ENCODE assay signal across 13 cellular contexts in the genomic region with DNA sequence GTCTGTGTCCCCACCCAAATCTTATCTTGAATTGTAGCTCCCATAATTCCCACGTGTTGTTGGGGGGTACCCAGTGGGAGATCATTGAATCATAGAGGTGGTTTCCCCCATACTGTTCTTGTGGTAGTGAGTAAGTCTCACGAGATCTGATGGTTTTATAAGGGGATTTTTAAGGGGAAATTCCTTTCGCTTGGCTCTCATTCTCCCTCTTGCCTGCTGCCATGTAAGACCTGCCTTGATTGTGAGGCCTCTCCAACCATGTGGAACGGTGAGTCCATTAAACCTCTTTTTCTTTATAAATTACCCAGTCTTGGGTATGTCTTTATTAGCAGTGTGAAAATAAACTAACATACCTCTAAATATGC. TPM values are rescaled to one million over a fixed set of nuclear protein-coding genes. Genes with fewer than 3 reads are reported as not detected.
DNase-seq lines count a peak whose midpoint lies in the region; ATAC-seq, FAIRE-seq and TF ChIP-seq lines count a peak whose summit lies in the region.
"Not testable (repeated sequence)": the region's sequence is repeated elsewhere in the genome, so short reads cannot be mapped to it uniquely, and the experiment has no call there.
"Had no signal": no experiment of that assay in that cellular context is flagged by ENCODE, and none has a peak within 500 bp of the region (broad histone marks: within the 10 kb centered on the region; RNA-seq: fewer than 3 reads in every experiment).

No MANE protein-coding gene starts in this region.

- H3K27ac ChIP-seq in mammary epithelial cell (ENCODE audit: insufficient read depth, low read depth, low read length) = not testable (repeated sequence)
- peak overlapping the region; percentile 97 for H3K27ac ChIP-seq in HepG2 (ENCODE audit: extremely low read length, insufficient read depth, low read length)

- not testable (repeated sequence) for H3K27me3 Mint-ChIP-seq in activated CD4-positive, alpha-beta T cell treated with anti-CD3 and anti-CD28 coated beads for 36 hours; memory B cell
- H3K27me3 Mint-ChIP-seq in activated T-cell treated with anti-CD3 and anti-CD28 coated beads, Interleukin-2, amount 50 U/mL, for 72 hours (ENCODE audit: low read depth) = peaks cover 17% of the 10 kb centered on the region

- H3K9ac ChIP-seq in mammary epithelial cell (ENCODE audit: insufficient read depth, low read length) = not testable (repeated sequence)
- 0 out of 2 replicates have a peak overlapping the region, but pooled peaks have one; percentile 2 for H3K9ac ChIP-seq in HepG2 (ENCODE audit: insufficient read depth, low read depth, low read length)

- H3K4me1 Mint-ChIP-seq in activated CD4-positive, alpha-beta T cell treated with anti-CD3 and anti-CD28 coated beads for 36 hours; activated T-cell treated with anti-CD3 and anti-CD28 coated beads, Interleukin-2, amount 50 U/mL, for 72 hours (ENCODE audit: low read depth); memory B cell: not testable (repeated sequence)

- DNase-seq in activated CD4-positive, alpha-beta T cell treated with anti-CD3 and anti-CD28 coated beads for 36 hours; activated T-cell treated with anti-CD3 and anti-CD28 coated beads, Interleukin-2, amount 50 U/mL, for 72 hours; HepG2 (ENCODE audit: low spot score); memory B cell (ENCODE audit: low spot score in 2 of 2): not testable (repeated sequence)
- DNase-seq in mammary epithelial cell = peak; percentile 8

- peak overlapping the region; percentile 6 for H3K27ac Mint-ChIP-seq in activated CD4-positive, alpha-beta T cell treated with anti-CD3 and anti-CD28 coated beads for 36 hours
- peak overlapping the region; percentile 51 for H3K27ac Mint-ChIP-seq in activated T-cell treated with anti-CD3 and anti-CD28 coated beads, Interleukin-2, amount 50 U/mL, for 72 hours
- H3K27ac Mint-ChIP-seq in memory B cell = not testable (repeated sequence)

- H4K20me1 ChIP-seq in mammary epithelial cell (ENCODE audit: insufficient read depth, low read length); HepG2 (ENCODE audit: insufficient read depth, low read length): not testable (repeated sequence)

- TF ChIP-seq POLR2A in HepG2 (IDR thresholded peaks at IDR 0.05; ENCODE audit: insufficient read depth in 1 of 2, low read depth in 2 of 2, low read length in 2 of 2) = not testable (repeated sequence)

- H3K4me3 Mint-ChIP-seq in activated CD4-positive, alpha-beta T cell treated with anti-CD3 and anti-CD28 coated beads for 36 hours; activated T-cell treated with anti-CD3 and anti-CD28 coated beads, Interleukin-2, amount 50 U/mL, for 72 hours; memory B cell: not testable (repeated sequence)

- CTCF ChIA-PET in activated CD4-positive, alpha-beta T cell treated with anti-CD3 and anti-CD28 coated beads for 36 hours (lab: Charles Lee); mammary epithelial cell (lab: Charles Lee; ENCODE audit: low non-redundant PET); HepG2 (lab: Yijun Ruan, JAX; ENCODE audit: low intra/inter-chr PET ratio, low total read pairs): not testable (repeated sequence)

- not testable (repeated sequence) for TF ChIP-seq CTCF in mammary epithelial cell (conservative IDR thresholded peaks at IDR 0.05 in 1 of 2, IDR thresholded peaks at IDR 0.05 in 1 of 2; ENCODE audit: extremely low read depth in 1 of 2, insufficient read depth in 1 of 2, low read depth in 1 of 2, low read length in 2 of 2); HepG2 (CRISPR knock-in tag; IDR thresholded peaks at IDR 0.05)

- dilution Hi-C loops in mammary epithelial cell (cut with HindIII; ENCODE audit: low sequenced_read_pairs) = not testable (repeated sequence)

- not testable (repeated sequence) for H3K4me2 ChIP-seq in mammary epithelial cell (ENCODE audit: insufficient read depth, low read depth, low read length); HepG2 (ENCODE audit: low read depth, low read length)

- H2AFZ ChIP-seq in mammary epithelial cell (ENCODE audit: low read depth, low read length); HepG2 (ENCODE audit: low read length): not testable (repeated sequence)

- peaks cover 15% of the 10 kb centered on the region for H3K36me3 Mint-ChIP-seq in activated CD4-positive, alpha-beta T cell treated with anti-CD3 and anti-CD28 coated beads for 36 hours (ENCODE audit: low read depth)
- not testable (repeated sequence) for H3K36me3 Mint-ChIP-seq in activated T-cell treated with anti-CD3 and anti-CD28 coated beads, Interleukin-2, amount 50 U/mL, for 72 hours (ENCODE audit: insufficient read depth in 2 of 2); memory B cell

- POLR2A ChIA-PET in activated CD4-positive, alpha-beta T cell treated with anti-CD3 and anti-CD28 coated beads for 36 hours (lab: Charles Lee) = not testable (repeated sequence)
- POLR2A ChIA-PET in HepG2 (lab: Yijun Ruan, JAX) = interaction anchor here (0.7 kb wide), 1 partner anchor 19 kb away, joined by 3 read pairs; no protein-coding TSS in a partner anchor

- not testable (repeated sequence) for TF ChIP-seq RAD21 in HepG2 (CRISPR knock-in tag; IDR thresholded peaks at IDR 0.05)

- BruUV-seq in mammary epithelial cell (replicated peaks; lab: Mats Ljungman, UMichigan); HepG2 (replicated peaks; lab: Mats Ljungman, UMichigan): not testable (repeated sequence)

- H3K4me1 ChIP-seq in mammary epithelial cell (ENCODE audit: insufficient read depth, low read length) = not testable (repeated sequence)
- H3K4me1 ChIP-seq in HepG2 (ENCODE audit: insufficient read depth, low read length) = peaks cover 71% of the 10 kb centered on the region

- not testable (repeated sequence) for TF ChIP-seq EP300 in HepG2 (IDR thresholded peaks at IDR 0.05; ENCODE audit: low read depth in 2 of 2, low read length in 2 of 2); HepG2 (CRISPR knock-in tag; IDR thresholded peaks at IDR 0.05; ENCODE audit: borderline replicate concordance)

- H3K4me3 ChIP-seq in mammary epithelial cell (replicated peaks in 1 of 3; ENCODE audit: insufficient read depth in 1 of 3, low read depth in 2 of 3, low read length in 3 of 3); HepG2 (replicated peaks in 1 of 3; ENCODE audit: insufficient read depth in 1 of 3, low read depth in 2 of 3, low read length in 3 of 3): not testable (repeated sequence)

- 73% methylated on average over 4 of the region's 4 CpGs for WGBS in mammary epithelial cell (ENCODE audit: low coverage, missing lambda C conversion rate)
- 93% methylated on average over 4 of the region's 4 CpGs for WGBS in HepG2 (ENCODE audit: low lambda C conversion rate)

- intact Hi-C loops in activated CD4-positive, alpha-beta T cell treated with anti-CD3 and anti-CD28 coated beads for 36 hours (cut with DNase I, micrococcal nuclease); mammary epithelial cell (cut with micrococcal nuclease); HepG2 (cut with micrococcal nuclease; ENCODE audit: unreplicated experiment): not testable (repeated sequence)

- not testable (repeated sequence) for H3K9me3 Mint-ChIP-seq in activated CD4-positive, alpha-beta T cell treated with anti-CD3 and anti-CD28 coated beads for 36 hours (ENCODE audit: low read depth); memory B cell
- H3K9me3 Mint-ChIP-seq in activated T-cell treated with anti-CD3 and anti-CD28 coated beads, Interleukin-2, amount 50 U/mL, for 72 hours = peaks cover 8 to 10% of the 10 kb centered on the region in 2 donors

- in situ Hi-C loops in mammary epithelial cell (cut with MboI; ENCODE audit: low sequenced_read_pairs in 2 of 2); HepG2 (cut with HindIII; ENCODE audit: extremely low pct_ligation_motif_present, low pct_unique_long_range_greater_than_20kb): not testable (repeated sequence)

- not testable (repeated sequence) for H3K27me3 ChIP-seq in mammary epithelial cell (ENCODE audit: insufficient read depth, low read length); HepG2 (ENCODE audit: control insufficient read depth in 1 of 2, insufficient read depth in 2 of 2, low read length in 2 of 2)

- not testable (repeated sequence) for FAIRE-seq in HepG2 (lab: Jason Lieb, UNC)

- not testable (repeated sequence) for H3K36me3 ChIP-seq in mammary epithelial cell (ENCODE audit: insufficient read depth, low read length); HepG2 (replicated peaks in 1 of 2; ENCODE audit: control insufficient read depth in 1 of 2, insufficient read depth in 2 of 2, low read length in 2 of 2)

- ATAC-seq in activated CD4-positive, alpha-beta T cell treated with anti-CD3 and anti-CD28 coated beads for 36 hours = peak; percentile 63
- ATAC-seq in activated T-cell treated with anti-CD3 and anti-CD28 coated beads, Interleukin-2, amount 50 U/mL, for 72 hours (replicated peaks in 1 of 2); HepG2: not testable (repeated sequence)
- peak; percentile 37 for ATAC-seq in memory B cell (ENCODE audit: low read depth)

- H3K9me3 ChIP-seq in mammary epithelial cell (replicated peaks; ENCODE audit: insufficient read depth, low read length); HepG2 (ENCODE audit: low read length): not testable (repeated sequence)

- not testable (repeated sequence) for H3K79me2 ChIP-seq in mammary epithelial cell (ENCODE audit: insufficient read depth, low read length)
- H3K79me2 ChIP-seq in HepG2 (ENCODE audit: insufficient read depth, low read length) = peaks cover 13% of the 10 kb centered on the region

RNA-seq across cellular contexts. Expression of gene SERPINA10, which starts 3.1 kb away (rescaled TPM):
- not detected for total RNA-seq in activated CD4-positive, alpha-beta T cell treated with anti-CD3 and anti-CD28 coated beads for 36 hours
- total RNA-seq in activated T-cell treated with anti-CD3 and anti-CD28 coated beads, Interleukin-2, amount 50 U/mL, for 72 hours = not detected
- total RNA-seq in mammary epithelial cell (not detected), HepG2 (2016; rRNA removed; fragmentation: Illumina TruSeq; extraction: Trizol) (12.1 and 20.1 TPM in 2 replicates)
- polyA plus RNA-seq in mammary epithelial cell (not detected), HepG2 (2011; rRNA removed) (17.3 and 20.2 TPM in 2 replicates)
- not detected for polyA minus RNA-seq in mammary epithelial cell
- 2.9 and 3.2 TPM in 2 replicates for total RNA-seq in HepG2 (2016; cell fraction: cytosol; rRNA removed; fragmentation: Illumina TruSeq; extraction: Trizol; ENCODE audit: low read depth)
- 12.4 and 19.4 TPM in 2 replicates for total RNA-seq in HepG2 (2016; cell fraction: insoluble cytoplasmic fraction; rRNA removed; fragmentation: Illumina TruSeq; extraction: Trizol)
- 7.0 and 7.6 TPM in 2 replicates for total RNA-seq in HepG2 (2016; cell fraction: membrane; rRNA removed; fragmentation: Illumina TruSeq; extraction: Trizol)
- total RNA-seq in HepG2 (2016; cell fraction: nucleus; rRNA removed; fragmentation: Illumina TruSeq; extraction: Trizol) = 15.9 and 21.0 TPM in 2 replicates
- 11.5 and 15.3 TPM in 2 replicates for polyA plus RNA-seq in HepG2 (2011; cell fraction: cytosol; rRNA removed)
- 5.4 and 6.4 TPM in 2 replicates for polyA plus RNA-seq in HepG2 (2011; cell fraction: nucleus; rRNA removed)
- polyA plus RNA-seq in HepG2 (2012) = 14.6 and 20.7 TPM in 2 replicates
- polyA plus RNA-seq in HepG2 (2016; cell fraction: cytosol; fragmentation: Illumina TruSeq; extraction: Trizol; ENCODE audit: low read depth) = 1.4 and 1.5 TPM in 2 replicates
- polyA plus RNA-seq in HepG2 (2016; cell fraction: insoluble cytoplasmic fraction; fragmentation: Illumina TruSeq; extraction: Trizol; ENCODE audit: low read depth) = 9.7 and 11.2 TPM in 2 replicates
- 3.7 and 4.1 TPM in 2 replicates for polyA plus RNA-seq in HepG2 (2016; cell fraction: membrane; fragmentation: Illumina TruSeq; extraction: Trizol; ENCODE audit: low read depth)
- 22.0 and 24.2 TPM in 2 replicates for polyA plus RNA-seq in HepG2 (2016; cell fraction: nucleus; fragmentation: Illumina TruSeq; extraction: Trizol; ENCODE audit: insufficient read depth, low read depth)
- 26.7 TPM in 1 of 2 replicates, not detected in the other for polyA minus RNA-seq in HepG2 (2011; rRNA and poly(A)+ RNA removed; ENCODE audit: low replicate concordance)
- polyA minus RNA-seq in HepG2 (2011; cell fraction: cytosol; rRNA and poly(A)+ RNA removed) = 15.7 and 16.5 TPM in 2 replicates
- polyA minus RNA-seq in HepG2 (2011; cell fraction: nucleus; rRNA and poly(A)+ RNA removed) = 13.5 and 16.3 TPM in 2 replicates
- total RNA-seq: A172; A673; Calu3; CD4-positive, alpha-beta memory T cell; Daoy; G401; HFFc6 had no signal
- polyA plus RNA-seq: BJ; CD4-positive, alpha-beta memory T cell had no signal

RNA-seq across cellular contexts. Expression of gene SERPINA6, which starts 27.0 kb away (rescaled TPM):
- not detected for total RNA-seq in activated CD4-positive, alpha-beta T cell treated with anti-CD3 and anti-CD28 coated beads for 36 hours
- not detected for total RNA-seq in activated T-cell treated with anti-CD3 and anti-CD28 coated beads, Interleukin-2, amount 50 U/mL, for 72 hours
- total RNA-seq in mammary epithelial cell = not detected
- 0.05 TPM for polyA plus RNA-seq in mammary epithelial cell
- not detected for polyA minus RNA-seq in mammary epithelial cell
- total RNA-seq in HepG2 (2016; rRNA removed; fragmentation: Illumina TruSeq; extraction: Trizol) = 144 and 260 TPM in 2 replicates
- 46.5 and 59.8 TPM in 2 replicates for total RNA-seq in HepG2 (2016; cell fraction: cytosol; rRNA removed; fragmentation: Illumina TruSeq; extraction: Trizol; ENCODE audit: low read depth)
- 147 and 255 TPM in 2 replicates for total RNA-seq in HepG2 (2016; cell fraction: insoluble cytoplasmic fraction; rRNA removed; fragmentation: Illumina TruSeq; extraction: Trizol)
- total RNA-seq in HepG2 (2016; cell fraction: membrane; rRNA removed; fragmentation: Illumina TruSeq; extraction: Trizol) = 72.4 and 91.0 TPM in 2 replicates
- total RNA-seq in HepG2 (2016; cell fraction: nucleus; rRNA removed; fragmentation: Illumina TruSeq; extraction: Trizol) = 209 and 232 TPM in 2 replicates
- polyA plus RNA-seq in HepG2 (2011; rRNA removed) = 333 and 391 TPM in 2 replicates
- polyA plus RNA-seq in HepG2 (2011; cell fraction: cytosol; rRNA removed) = 334 and 367 TPM in 2 replicates
- polyA plus RNA-seq in HepG2 (2011; cell fraction: nucleus; rRNA removed) = 148 and 149 TPM in 2 replicates
- polyA plus RNA-seq in HepG2 (2012) = 165 and 183 TPM in 2 replicates
- polyA plus RNA-seq in HepG2 (2016; cell fraction: cytosol; fragmentation: Illumina TruSeq; extraction: Trizol; ENCODE audit: low read depth) = 50.8 and 68.1 TPM in 2 replicates
- 148 and 161 TPM in 2 replicates for polyA plus RNA-seq in HepG2 (2016; cell fraction: insoluble cytoplasmic fraction; fragmentation: Illumina TruSeq; extraction: Trizol; ENCODE audit: low read depth)
- polyA plus RNA-seq in HepG2 (2016; cell fraction: membrane; fragmentation: Illumina TruSeq; extraction: Trizol; ENCODE audit: low read depth) = 59.5 and 79.3 TPM in 2 replicates
- 298 and 309 TPM in 2 replicates for polyA plus RNA-seq in HepG2 (2016; cell fraction: nucleus; fragmentation: Illumina TruSeq; extraction: Trizol; ENCODE audit: insufficient read depth, low read depth)
- 295 TPM in 1 of 2 replicates, not detected in the other for polyA minus RNA-seq in HepG2 (2011; rRNA and poly(A)+ RNA removed; ENCODE audit: low replicate concordance)
- 62.1 and 78.1 TPM in 2 replicates for polyA minus RNA-seq in HepG2 (2011; cell fraction: cytosol; rRNA and poly(A)+ RNA removed)
- polyA minus RNA-seq in HepG2 (2011; cell fraction: nucleus; rRNA and poly(A)+ RNA removed) = 54.3 and 66.5 TPM in 2 replicates
- total RNA-seq: A172; A673; CD4-positive, alpha-beta memory T cell; G401; HFFc6 had no signal
- polyA plus RNA-seq: BJ; CD4-positive, alpha-beta memory T cell had no signal

Comparison
In these comparisons a context has a peak if more than half of its experiments do, and no peak if none do; other contexts are left out.
1. RNA of gene SERPINA6, which starts 27.0 kb away (total RNA-seq): 46.5 to 260 TPM in HepG2; not detected in mammary epithelial cell, not detected in activated CD4-positive, alpha-beta T cell treated with anti-CD3 and anti-CD28 coated beads for 36 hours and not detected in activated T-cell treated with anti-CD3 and anti-CD28 coated beads, Interleukin-2, amount 50 U/mL, for 72 hours; every median in the first group is over 10 times any median in the second.